1 cellular context compared by ENCODE assay signal in the genomic region with DNA sequence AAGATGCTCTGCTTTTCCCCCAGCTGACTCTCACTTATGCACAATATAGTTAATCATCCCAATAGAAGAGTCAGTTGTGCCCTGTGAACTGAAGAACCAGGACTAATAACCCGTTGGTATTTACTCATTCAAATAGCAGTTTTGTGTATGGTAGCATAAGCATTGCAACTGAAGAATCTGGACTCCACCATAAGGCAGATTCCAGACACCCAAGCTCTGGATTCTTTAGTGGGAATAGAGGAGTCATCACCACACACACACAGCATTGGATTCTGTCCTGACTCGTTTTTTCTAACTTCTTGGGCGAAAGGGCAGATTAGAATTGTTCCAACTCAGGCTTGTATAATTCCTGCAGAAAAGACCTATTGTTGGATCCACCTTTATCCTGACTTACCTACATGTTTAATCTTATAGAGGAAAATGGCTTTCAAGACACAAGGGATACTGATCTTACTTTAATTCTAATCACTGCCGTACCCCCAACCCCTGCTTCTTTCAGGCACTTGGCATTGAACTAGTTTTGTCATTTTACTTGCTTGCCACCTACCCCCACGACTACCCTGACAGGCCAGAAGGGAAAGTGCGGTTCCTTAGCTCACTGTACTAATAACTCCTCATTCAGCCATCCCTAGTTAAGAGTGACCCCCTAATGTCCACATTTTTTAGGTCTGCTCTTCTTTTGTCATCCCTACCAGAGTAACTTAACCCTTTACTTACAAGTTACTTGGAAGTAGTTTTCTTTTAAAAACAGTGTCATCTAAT.
TF ChIP-seq lines count a peak whose summit lies in the region.

No MANE protein-coding gene starts in this region.

TF ChIP-seq in A549, 52 proteins besides CTCF, POLR2A, EP300 and RAD21:
- TF ChIP-seq ZC3H11A (IDR thresholded peaks at IDR 0.05): no peak
- TF ChIP-seq, protein P1, sequence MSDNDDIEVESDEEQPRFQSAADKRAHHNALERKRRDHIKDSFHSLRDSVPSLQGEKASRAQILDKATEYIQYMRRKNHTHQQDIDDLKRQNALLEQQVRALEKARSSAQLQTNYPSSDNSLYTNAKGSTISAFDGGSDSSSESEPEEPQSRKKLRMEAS (IDR thresholded peaks at IDR 0.05): no peak
- no peak for TF ChIP-seq FOSL2 (IDR thresholded peaks at IDR 0.05)
- TF ChIP-seq FOSL2 (CRISPR knock-in tag; IDR thresholded peaks at IDR 0.05): no peak
- no peak for TF ChIP-seq HOXB13 (CRISPR knock-in tag; IDR thresholded peaks at IDR 0.05; ENCODE audit: low read depth)
- no peak for TF ChIP-seq FOSB (CRISPR knock-in tag; IDR thresholded peaks at IDR 0.05)
- TF ChIP-seq MYC (IDR thresholded peaks at IDR 0.05; ENCODE audit: borderline replicate concordance, low read length): no peak
- TF ChIP-seq EHMT2 (IDR thresholded peaks at IDR 0.05; ENCODE audit: low read depth): no peak
- no peak for TF ChIP-seq ZNF302 (CRISPR knock-in tag; IDR thresholded peaks at IDR 0.05)
- no peak for TF ChIP-seq KDM1A (IDR thresholded peaks at IDR 0.05; ENCODE audit: low read depth)
- TF ChIP-seq, protein P2, sequence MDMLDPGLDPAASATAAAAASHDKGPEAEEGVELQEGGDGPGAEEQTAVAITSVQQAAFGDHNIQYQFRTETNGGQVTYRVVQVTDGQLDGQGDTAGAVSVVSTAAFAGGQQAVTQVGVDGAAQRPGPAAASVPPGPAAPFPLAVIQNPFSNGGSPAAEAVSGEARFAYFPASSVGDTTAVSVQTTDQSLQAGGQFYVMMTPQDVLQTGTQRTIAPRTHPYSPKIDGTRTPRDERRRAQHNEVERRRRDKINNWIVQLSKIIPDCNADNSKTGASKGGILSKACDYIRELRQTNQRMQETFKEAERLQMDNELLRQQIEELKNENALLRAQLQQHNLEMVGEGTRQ (IDR thresholded peaks at IDR 0.05): no peak
- TF ChIP-seq, protein P3, sequence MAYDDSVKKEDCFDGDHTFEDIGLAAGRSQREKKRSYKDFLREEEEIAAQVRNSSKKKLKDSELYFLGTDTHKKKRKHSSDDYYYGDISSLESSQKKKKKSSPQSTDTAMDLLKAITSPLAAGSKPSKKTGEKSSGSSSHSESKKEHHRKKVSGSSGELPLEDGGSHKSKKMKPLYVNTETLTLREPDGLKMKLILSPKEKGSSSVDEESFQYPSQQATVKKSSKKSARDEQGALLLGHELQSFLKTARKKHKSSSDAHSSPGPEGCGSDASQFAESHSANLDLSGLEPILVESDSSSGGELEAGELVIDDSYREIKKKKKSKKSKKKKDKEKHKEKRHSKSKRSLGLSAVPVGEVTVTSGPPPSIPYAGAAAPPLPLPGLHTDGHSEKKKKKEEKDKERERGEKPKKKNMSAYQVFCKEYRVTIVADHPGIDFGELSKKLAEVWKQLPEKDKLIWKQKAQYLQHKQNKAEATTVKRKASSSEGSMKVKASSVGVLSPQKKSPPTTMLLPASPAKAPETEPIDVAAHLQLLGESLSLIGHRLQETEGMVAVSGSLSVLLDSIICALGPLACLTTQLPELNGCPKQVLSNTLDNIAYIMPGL (CRISPR knock-in tag; IDR thresholded peaks at IDR 0.05; ENCODE audit: borderline replicate concordance): no peak
- no peak for TF ChIP-seq EHF (CRISPR knock-in tag; IDR thresholded peaks at IDR 0.05)
- no peak for TF ChIP-seq ZSCAN20 (CRISPR knock-in tag; IDR thresholded peaks at IDR 0.05)
- TF ChIP-seq, protein P4, sequence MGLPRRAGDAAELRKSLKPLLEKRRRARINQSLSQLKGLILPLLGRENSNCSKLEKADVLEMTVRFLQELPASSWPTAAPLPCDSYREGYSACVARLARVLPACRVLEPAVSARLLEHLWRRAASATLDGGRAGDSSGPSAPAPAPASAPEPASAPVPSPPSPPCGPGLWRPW (IDR thresholded peaks at IDR 0.05): no peak
- no peak for TF ChIP-seq JUN (IDR thresholded peaks at IDR 0.05)
- TF ChIP-seq CHD2 (IDR thresholded peaks at IDR 0.05; ENCODE audit: low read length, partially characterized antibody): no peak
- TF ChIP-seq MAZ (IDR thresholded peaks at IDR 0.05; ENCODE audit: borderline replicate concordance, low read depth, low read length): no peak
- TF ChIP-seq, protein P5, sequence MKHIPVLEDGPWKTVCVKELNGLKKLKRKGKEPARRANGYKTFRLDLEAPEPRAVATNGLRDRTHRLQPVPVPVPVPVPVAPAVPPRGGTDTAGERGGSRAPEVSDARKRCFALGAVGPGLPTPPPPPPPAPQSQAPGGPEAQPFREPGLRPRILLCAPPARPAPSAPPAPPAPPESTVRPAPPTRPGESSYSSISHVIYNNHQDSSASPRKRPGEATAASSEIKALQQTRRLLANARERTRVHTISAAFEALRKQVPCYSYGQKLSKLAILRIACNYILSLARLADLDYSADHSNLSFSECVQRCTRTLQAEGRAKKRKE (CRISPR knock-in tag; IDR thresholded peaks at IDR 0.05; ENCODE audit: low read depth): no peak
